8 cellular contexts compared by ENCODE assay signal in genomic region chr16:70289229-70290098, GRCh38. TPM values are rescaled to one million over a fixed set of nuclear protein-coding genes. Genes with fewer than 3 reads are reported as not detected.
DNase-seq lines count a peak whose midpoint lies in the region; ATAC-seq and TF ChIP-seq lines count a peak whose summit lies in the region.

Gene AARS1, minus strand, starts transcription at chr16:70289506. Its CDS starts 6,743 bp downstream, at chr16:70282763.

- H3K4me1 Mint-ChIP-seq in activated naive CD8-positive, alpha-beta T cell (ENCODE audit: low read depth), result peaks cover 21% of the 10 kb centered on the region

- peak within 1 kb of the TSS; percentile 96 for H3K4me2 ChIP-seq in osteoblast (ENCODE audit: insufficient read depth, low read length)

- H3K36me3 Mint-ChIP-seq in activated naive CD8-positive, alpha-beta T cell, result peaks cover 4% of the 10 kb centered on the region

- H3K27me3 ChIP-seq in osteoblast (ENCODE audit: insufficient read depth, low read length), result no peaks in the 10 kb centered on the region
- H3K27me3 ChIP-seq in thoracic aorta (replicated peaks; ENCODE audit: insufficient read depth), result no peaks in the 10 kb centered on the region

- H3K27me3 Mint-ChIP-seq in activated naive CD8-positive, alpha-beta T cell, result no peaks in the 10 kb centered on the region

- ATAC-seq in HG02610 (IDR thresholded peaks at IDR 0.05; ENCODE audit: unreplicated experiment), result peak; percentile 96
- ATAC-seq in thoracic aorta (ENCODE audit: insufficient number of reproducible peaks, low FRiP score, low read depth), result peak; percentile 100

- H3K4me3 ChIP-seq in GM08714 (ENCODE audit: low read length) (peak within 1 kb of the TSS; percentile 71), osteoblast (ENCODE audit: insufficient read depth, low read length) (peak within 1 kb of the TSS; percentile 93), thoracic aorta (peak within 1 kb of the TSS; percentile 83)

- H3K36me3 ChIP-seq in osteoblast (ENCODE audit: insufficient read depth, low read length), result peaks cover 16% of the 10 kb centered on the region
- H3K36me3 ChIP-seq in thoracic aorta, result no peaks in the 10 kb centered on the region

- TF ChIP-seq CTCF in osteoblast (IDR thresholded peaks at IDR 0.05; ENCODE audit: extremely low read depth, low read depth, low read length), result no peak
- no peak for TF ChIP-seq CTCF in thoracic aorta (IDR thresholded peaks at IDR 0.05)

- H3K27ac Mint-ChIP-seq in activated naive CD8-positive, alpha-beta T cell, result peak within 1 kb of the TSS; percentile 99

- peak within 1 kb of the TSS; percentile 99 for H3K4me3 Mint-ChIP-seq in activated naive CD8-positive, alpha-beta T cell

- H3K27ac ChIP-seq in osteoblast (ENCODE audit: low read depth, low read length) (peak within 1 kb of the TSS; percentile 97), thoracic aorta (peak within 1 kb of the TSS; percentile 88 to 92)

- H3K9me3 ChIP-seq in osteoblast (ENCODE audit: low read depth, low read length) (no peaks in the 10 kb centered on the region), thoracic aorta (no peaks in the 10 kb centered on the region)

- peaks cover 15% of the 10 kb centered on the region for H4K20me1 ChIP-seq in osteoblast (ENCODE audit: insufficient read depth, low read length)

- H3K9me3 Mint-ChIP-seq in activated naive CD8-positive, alpha-beta T cell (ENCODE audit: low read depth), result no peaks in the 10 kb centered on the region

- peak; percentile 99 for DNase-seq in NCI-H1092 treated with DMSO at 0.1 percent for 48 hours (lab: John Stamatoyannopoulos, UW)
- peak; percentile 95 for DNase-seq in SKM-1 (lab: John Stamatoyannopoulos, UW; ENCODE audit: unreplicated experiment)
- peak; percentile 99 for DNase-seq in glomerular visceral epithelial cell (ENCODE audit: extremely low spot score)
- peak; percentile 99 for DNase-seq in osteoblast (ENCODE audit: insufficient read length, low spot score, missing footprints)
- peak; percentile 92 for DNase-seq in thoracic aorta (ENCODE audit: low spot score)

- H3K79me2 ChIP-seq in osteoblast (ENCODE audit: insufficient read depth, low read length), result peaks cover 44% of the 10 kb centered on the region

- H2AFZ ChIP-seq in osteoblast (ENCODE audit: low read length), result peak within 1 kb of the TSS; percentile 96

- peaks cover 9% of the 10 kb centered on the region for H3K4me1 ChIP-seq in osteoblast (ENCODE audit: insufficient read depth, low read length)
- peaks cover 9 to 13% of the 10 kb centered on the region in 2 donors for H3K4me1 ChIP-seq in thoracic aorta (ENCODE audit: control insufficient read depth in 1 of 2, low read depth in 2 of 2)

RNA-seq across cellular contexts. Expression of gene AARS1, which starts in this region (rescaled TPM):
- total RNA-seq in osteoblast, result 197 and 213 TPM in 2 replicates
- 10 to 100 TPM; 68.0 to 69.4 TPM for total RNA-seq in thoracic aorta

Comparison
In these comparisons a context has a peak if more than half of its experiments do, and no peak if none do; other contexts are left out.
1. Peak in every context shown above with its lines: DNase-seq, ATAC-seq, H3K4me3 ChIP-seq and H3K27ac ChIP-seq.